Comparison of ENCODE assay signal across 8 cellular contexts in genomic region chr12:46371718-46372130, GRCh38. TPM values are rescaled to one million over a fixed set of nuclear protein-coding genes. Genes with fewer than 3 reads are reported as not detected.
DNase-seq lines count a peak whose midpoint lies in the region; ATAC-seq, FAIRE-seq and TF ChIP-seq lines count a peak whose summit lies in the region.

No MANE protein-coding gene starts in this region.

- no peak for FAIRE-seq in H1 (lab: Jason Lieb, UNC)

- TF ChIP-seq EP300 in H1 (IDR thresholded peaks at IDR 0.05; ENCODE audit: borderline replicate concordance in 1 of 2, low read depth in 2 of 2, low read length in 2 of 2) = no peak

- peak overlapping the region; percentile 85 to 98 (median 95) for H3K9ac ChIP-seq in H1 (replicated peaks in 1 of 4; ENCODE audit: extremely low read depth in 1 of 4, low read depth in 3 of 4, low read length in 3 of 4)

- WGBS in H1 (ENCODE audit: extremely low coverage in 1 of 2, insufficient coverage in 1 of 2, insufficient read length in 1 of 2, insufficient replicate concordance in 2 of 2, low coverage in 1 of 2, low lambda C conversion rate in 2 of 2, missing lambda C conversion rate in 1 of 2), 2 experiments = 0% methylated on average over 29 of the region's 29 CpGs; no CpG with 5 or more reads in 1 of the 2 experiments

- peak overlapping the region; percentile 85 for H3K56ac ChIP-seq in H1 (replicated peaks; ENCODE audit: insufficient read length, low read depth, low read length)

- peak overlapping the region; percentile 81 for H4K91ac ChIP-seq in H1 (replicated peaks; ENCODE audit: insufficient read length, low read length)

- peak overlapping the region; percentile 93 for H3K27ac ChIP-seq in H1 (ENCODE audit: low read depth, low read length)

- peak overlapping the region; percentile 59 for H2AK5ac ChIP-seq in H1 (ENCODE audit: low read depth, low read length)

- H3K4me1 ChIP-seq in H1 (replicated peaks in 1 of 4; ENCODE audit: control insufficient read depth in 3 of 4, insufficient read depth in 4 of 4, low read length in 3 of 4) = peaks cover 7 to 15% (median 8%) of the 10 kb centered on the region in 4 experiments; a peak in 6 of 7 replicates

- H3K4me3 Mint-ChIP-seq in mesothelial cell of epicardium = peak overlapping the region; percentile 95

- H2BK120ac ChIP-seq in H1 (replicated peaks; ENCODE audit: low read depth, low read length) = peak overlapping the region; percentile 71

- H2BK20ac ChIP-seq in H1 (ENCODE audit: low read length) = no peak overlapping the region

- no peak for TF ChIP-seq RAD21 in H1 (IDR thresholded peaks at IDR 0.05 in 1 of 2, conservative IDR thresholded peaks at IDR 0.05 in 1 of 2; ENCODE audit: low read depth in 2 of 2, low read length in 2 of 2)

- H2BK12ac ChIP-seq in H1 (ENCODE audit: low read depth, low read length) = peak overlapping the region; percentile 40; the same call in 1 of the 2 replicates

- ATAC-seq in HG02610 (IDR thresholded peaks at IDR 0.05; ENCODE audit: unreplicated experiment) = peak; percentile 6
- ATAC-seq in stimulated activated naive CD8-positive, alpha-beta T cell treated with anti-CD3 and anti-CD28 coated beads, Interleukin-15, Interleukin-2, amounts not matched to agents 100 U/mL and 50 U/mL, for 24 hours = peak; percentile 39

- H3K23me2 ChIP-seq in H1 (ENCODE audit: low read depth, low read length) = peaks cover 13% of the 10 kb centered on the region; the same call in 1 of the 2 replicates

- POLR2A ChIA-PET in H1 (lab: Charles Lee; ENCODE audit: partially characterized antibody) = interaction anchor here (0.6 to 12.8 kb wide), 36 partner anchors 9 to 595 kb away, joined by 3 to 263 read pairs (median 5); partner anchors contain the start of gene SLC38A1

- H3K4ac ChIP-seq in H1 (replicated peaks; ENCODE audit: insufficient read length, low read depth, low read length) = peak overlapping the region; percentile 88

- peaks cover 16% of the 10 kb centered on the region for H3K36me3 Mint-ChIP-seq in mesothelial cell of epicardium

- H2BK15ac ChIP-seq in H1 (ENCODE audit: low read length) = no peak overlapping the region

- H4K5ac ChIP-seq in H1 (ENCODE audit: insufficient read length, low read depth, low read length) = peak overlapping the region; percentile 89

- CTCF ChIA-PET in H1 (lab: Charles Lee; ENCODE audit: partially characterized antibody) = interaction anchor here (0.7 to 2.0 kb wide), 2 partner anchors 290 to 306 kb away, joined by 4 to 8 read pairs; no protein-coding TSS in a partner anchor

- no peaks in the 10 kb centered on the region for H3K27me3 ChIP-seq in H1 (replicated peaks in 1 of 4; ENCODE audit: control insufficient read depth in 3 of 4, extremely low read depth in 1 of 4, insufficient read depth in 3 of 4, low read length in 3 of 4)

- peaks cover 35 to 38% of the 10 kb centered on the region in 2 experiments for H4K20me1 ChIP-seq in H1 (replicated peaks in 1 of 2; ENCODE audit: control insufficient read depth in 1 of 2, insufficient read depth in 2 of 2, low read length in 2 of 2)

- H3K79me1 ChIP-seq in H1 (ENCODE audit: low read depth, low read length) = 0 out of 2 replicates have a peak, but pooled peaks cover 2% of the 10 kb centered on the region

- H3K36me3 ChIP-seq in H1 (ENCODE audit: control insufficient read depth in 2 of 4, insufficient read depth in 4 of 4, low read length in 3 of 4) = peaks cover 25 to 49% (median 45%) of the 10 kb centered on the region in 4 experiments

- peak overlapping the region; percentile 87 to 99 (median 88) for H3K4me3 ChIP-seq in H1 (ENCODE audit: extremely low read depth in 1 of 4, insufficient read depth in 2 of 4, low read depth in 3 of 4, low read length in 4 of 4)

- peak overlapping the region; percentile 90 for H2BK5ac ChIP-seq in H1 (ENCODE audit: low read depth, low read length)

- peak overlapping the region; percentile 97; the same call in 1 of the 2 replicates for H4K8ac ChIP-seq in H1 (ENCODE audit: extremely low read depth, insufficient read depth, low read length)

- H3K4me2 ChIP-seq in H1 (ENCODE audit: insufficient read depth in 1 of 2, low read depth in 2 of 2, low read length in 2 of 2) = peak overlapping the region; percentile 59 to 82

- peak; percentile 16 to 84 for TF ChIP-seq POLR2A in H1 (IDR thresholded peaks at IDR 0.05; ENCODE audit: control extremely low read depth in 1 of 2, low read depth in 2 of 2, low read length in 2 of 2)

- H3K27ac Mint-ChIP-seq in mesothelial cell of epicardium = peak overlapping the region; percentile 98

- peak overlapping the region; percentile 94 for H3K18ac ChIP-seq in H1 (ENCODE audit: extremely low read depth, low read length)

- H3K14ac ChIP-seq in H1 (ENCODE audit: insufficient read length) = peak overlapping the region; percentile 20

- no peaks in the 10 kb centered on the region for H3K9me3 Mint-ChIP-seq in mesothelial cell of epicardium

- H3K9me3 ChIP-seq in H1 (ENCODE audit: insufficient read depth in 2 of 2, low read depth in 1 of 2, low read length in 1 of 2) = no peaks in the 10 kb centered on the region

- TF ChIP-seq CTCF in H1 (IDR thresholded peaks at IDR 0.05; ENCODE audit: control extremely low read depth in 1 of 3, insufficient read depth in 1 of 3, low read depth in 1 of 3, low read length in 3 of 3) (no peak), mesothelial cell of epicardium (IDR thresholded peaks at IDR 0.05; ENCODE audit: unreplicated experiment) (no peak)

- H2AFZ ChIP-seq in H1 (ENCODE audit: low read length) = no peak overlapping the region

- DNase-seq in NCI-H2081 (lab: John Stamatoyannopoulos, UW) (peak; percentile 36 to 61), NCI-H2081 treated with DMSO at 0.1 percent for 48 hours (lab: John Stamatoyannopoulos, UW) (no peak), NCI-H146 treated with DMSO at 0.1 percent for 48 hours (lab: John Stamatoyannopoulos, UW; ENCODE audit: unreplicated experiment) (peak; percentile 73), H1 (ENCODE audit: low read depth in 1 of 2, low spot score in 2 of 2) (no peak), mesothelial cell of epicardium (ENCODE audit: low spot score in 2 of 2, unreplicated experiment in 2 of 2) (peak in 1 of 2 experiments; percentile 39)
- peak; percentile 70 for DNase-seq in activated CD4-positive, CD25-positive, alpha-beta regulatory T cell treated with anti-CD3 and anti-CD28 coated beads, Interleukin-2, amount 50 U/mL, for 72 hours
- DNase-seq in stimulated activated naive CD8-positive, alpha-beta T cell treated with anti-CD3 and anti-CD28 coated beads, Interleukin-15, Interleukin-2, amounts not matched to agents 100 U/mL and 50 U/mL, for 24 hours = peak; percentile 63

- no peak overlapping the region for H3K23ac ChIP-seq in H1 (ENCODE audit: insufficient read length)

- H3K4me1 Mint-ChIP-seq in mesothelial cell of epicardium = peaks cover 53% of the 10 kb centered on the region

- peaks cover 29 to 58% of the 10 kb centered on the region in 2 experiments for H3K79me2 ChIP-seq in H1 (ENCODE audit: control insufficient read depth in 1 of 2, insufficient read depth in 2 of 2, low read length in 2 of 2)

- H3K27me3 Mint-ChIP-seq in mesothelial cell of epicardium (ENCODE audit: low read depth) = peaks cover 3% of the 10 kb centered on the region

TF ChIP-seq in H1, 55 proteins besides CTCF, POLR2A, EP300 and RAD21 (continues in another document):
- TF ChIP-seq BRCA1 (IDR thresholded peaks at IDR 0.05; ENCODE audit: low read depth, low read length) (no peak), ZNF274 (IDR thresholded peaks at IDR 0.05; ENCODE audit: borderline replicate concordance, extremely low read depth, low read length) (no peak), CHD1 (IDR thresholded peaks at IDR 0.05; ENCODE audit: low read depth, low read length) (peak; percentile 60; the same call in 1 of the 2 replicates)

RNA-seq across cellular contexts. Expression of gene SLC38A2, which starts 0.8 kb away (rescaled TPM):
- total RNA-seq in H1 (2021; fragmentation: NEBNext Ultra II Directional; extraction: Animal tissue kit (Norgen Biotek cat#: 25700)) = 620 and 684 TPM in 2 replicates
- polyA plus RNA-seq in H1 (2011; rRNA removed) = 163 and 245 TPM in 2 replicates
- 172 TPM for polyA plus RNA-seq in H1 (2011; cell fraction: cytosol; rRNA removed)
- 187 TPM for polyA plus RNA-seq in H1 (2011; cell fraction: nucleus; rRNA removed)
- 133 to 299 TPM (median 236 TPM) in 4 replicates for polyA plus RNA-seq in H1 (2012, experiment 1 of 2)
- 17.4 TPM for polyA plus RNA-seq in H1 (2012, experiment 2 of 2)
- 830 TPM for polyA plus RNA-seq in H1 (2013, experiment 1 of 2)
- 877 TPM for polyA plus RNA-seq in H1 (2013, experiment 2 of 2)
- polyA minus RNA-seq in H1 (2011; rRNA and poly(A)+ RNA removed) = 313 and 345 TPM in 2 replicates
- polyA minus RNA-seq in H1 (2011; cell fraction: cytosol; rRNA and poly(A)+ RNA removed) = 195 TPM
- 474 TPM for polyA minus RNA-seq in H1 (2011; cell fraction: nucleus; rRNA and poly(A)+ RNA removed)
- total RNA-seq in mesothelial cell of epicardium = 256 to 274 TPM (median 261 TPM) in 3 replicates

Comparison
In these comparisons a context has a peak if more than half of its experiments do, and no peak if none do; other contexts are left out.
1. DNase-seq: peak in NCI-H2081 (2 of 2), NCI-H146 treated with DMSO at 0.1 percent for 48 hours (single experiment), activated CD4-positive, CD25-positive, alpha-beta regulatory T cell treated with anti-CD3 and anti-CD28 coated beads, Interleukin-2, amount 50 U/mL, for 72 hours (single experiment) and stimulated activated naive CD8-positive, alpha-beta T cell treated with anti-CD3 and anti-CD28 coated beads, Interleukin-15, Interleukin-2, amounts not matched to agents 100 U/mL and 50 U/mL, for 24 hours (single experiment); none in NCI-H2081 treated with DMSO at 0.1 percent for 48 hours (single experiment) and H1 (0 of 2).